Comparison of ENCODE assay signal across 15 cellular contexts in genomic region chr4:177008836-177009501, GRCh38.
"Had no signal": no experiment of that assay in that cellular context is flagged by ENCODE, and none has a peak within 500 bp of the region (broad histone marks: within the 10 kb centered on the region; RNA-seq: fewer than 3 reads in every experiment).

No MANE protein-coding gene starts in this region.

- ATAC-seq: naive thymus-derived CD8-positive, alpha-beta T cell; stimulated activated naive B cell treated with anti-CD40 and anti-IgM and Interleukin-4, amounts not matched to agents 10 μg/mL and 1 μg/mL and 100 μg/mL, for 72 hours had no signal

- H3K36me3 ChIP-seq: ascending aorta, neutrophil, right atrium auricular region, transverse colon had no signal

- H3K27ac Mint-ChIP-seq: activated naive CD8-positive, alpha-beta T cell treated with anti-CD3 and anti-CD28 coated beads for 36 hours; immature natural killer cell; naive thymus-derived CD8-positive, alpha-beta T cell; stimulated activated naive B cell treated with anti-CD40 and anti-IgM and Interleukin-4, amounts not matched to agents 10 μg/mL and 1 μg/mL and 100 μg/mL, for 72 hours had no signal

- H3K27me3 Mint-ChIP-seq: activated naive CD8-positive, alpha-beta T cell treated with anti-CD3 and anti-CD28 coated beads for 36 hours; stimulated activated naive B cell treated with anti-CD40 and anti-IgM and Interleukin-4, amounts not matched to agents 10 μg/mL and 1 μg/mL and 100 μg/mL, for 72 hours had no signal

- H3K4me1 Mint-ChIP-seq: activated naive CD8-positive, alpha-beta T cell treated with anti-CD3 and anti-CD28 coated beads for 36 hours; immature natural killer cell; naive thymus-derived CD8-positive, alpha-beta T cell; stimulated activated naive B cell treated with anti-CD40 and anti-IgM and Interleukin-4, amounts not matched to agents 10 μg/mL and 1 μg/mL and 100 μg/mL, for 72 hours had no signal

- H3K4me3 ChIP-seq: ascending aorta, coronary artery, lung, right atrium auricular region, transverse colon had no signal

- DNase-seq: activated CD4-positive, alpha-beta T cell treated with anti-CD3 and anti-CD28 coated beads, Interleukin-2, amount 50 U/mL, for 1 hour; activated naive CD8-positive, alpha-beta T cell treated with anti-CD3 and anti-CD28 coated beads for 36 hours; effector CD4-positive, alpha-beta T cell; immature natural killer cell; left cardiac atrium; naive thymus-derived CD8-positive, alpha-beta T cell; stimulated activated naive B cell treated with anti-CD40 and anti-IgM and Interleukin-4, amounts not matched to agents 10 μg/mL and 1 μg/mL and 100 μg/mL, for 72 hours; T-helper 2 cell; transverse colon had no signal

- FAIRE-seq: TTC549 had no signal

- H3K27me3 ChIP-seq: ascending aorta, neutrophil, right atrium auricular region, transverse colon had no signal

- H3K36me3 Mint-ChIP-seq: immature natural killer cell; naive thymus-derived CD8-positive, alpha-beta T cell; stimulated activated naive B cell treated with anti-CD40 and anti-IgM and Interleukin-4, amounts not matched to agents 10 μg/mL and 1 μg/mL and 100 μg/mL, for 72 hours had no signal

- H3K27ac ChIP-seq: ascending aorta, coronary artery, neutrophil, right atrium auricular region, transverse colon had no signal

- H3K4me1 ChIP-seq: ascending aorta, right atrium auricular region, transverse colon had no signal

- H3K4me3 Mint-ChIP-seq: activated naive CD8-positive, alpha-beta T cell treated with anti-CD3 and anti-CD28 coated beads for 36 hours; immature natural killer cell; naive thymus-derived CD8-positive, alpha-beta T cell; stimulated activated naive B cell treated with anti-CD40 and anti-IgM and Interleukin-4, amounts not matched to agents 10 μg/mL and 1 μg/mL and 100 μg/mL, for 72 hours had no signal

- H3K9me3 ChIP-seq: ascending aorta, neutrophil had no signal
